Comparison of ENCODE assay signal across 1 cellular context in the genomic region with DNA sequence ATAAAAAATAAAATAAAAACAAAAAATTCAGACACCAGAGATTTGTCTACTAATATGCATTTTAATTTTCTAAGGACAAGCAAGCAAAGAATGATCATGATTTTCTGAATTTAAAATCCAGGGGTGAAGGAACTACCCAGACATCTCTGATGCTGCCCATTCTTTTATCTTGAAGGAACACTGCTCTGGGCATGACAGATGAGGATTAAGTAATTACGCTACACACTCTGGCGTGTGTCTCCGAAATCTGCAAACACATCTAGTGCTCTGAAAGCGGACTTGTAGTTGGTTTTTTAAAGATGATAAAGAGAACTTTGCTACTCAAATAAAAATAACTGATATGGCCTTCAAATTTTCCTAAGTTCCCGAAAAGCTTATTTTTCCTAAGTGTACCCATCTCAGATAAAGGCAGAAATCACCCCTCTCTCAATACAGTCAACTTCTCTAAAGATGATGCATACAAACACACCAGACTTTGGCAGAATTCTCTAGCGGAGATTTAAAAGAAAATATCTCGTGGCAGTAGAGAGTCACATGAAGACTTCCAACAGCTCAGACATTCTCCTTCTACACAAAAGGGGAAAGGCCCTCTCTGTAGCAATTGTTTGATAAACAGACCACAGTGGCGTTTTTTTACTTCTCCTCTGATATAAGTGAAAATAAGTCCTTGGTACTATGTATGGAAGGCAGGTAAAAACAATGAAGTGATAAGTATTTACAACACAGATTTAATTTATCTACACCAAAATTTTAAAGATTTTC.
TF ChIP-seq lines count a peak whose summit lies in the region.

No MANE protein-coding gene starts in this region.

TF ChIP-seq in K562, 482 proteins besides CTCF, POLR2A, EP300 and RAD21 (continued from another document):
- TF ChIP-seq, protein P1, sequence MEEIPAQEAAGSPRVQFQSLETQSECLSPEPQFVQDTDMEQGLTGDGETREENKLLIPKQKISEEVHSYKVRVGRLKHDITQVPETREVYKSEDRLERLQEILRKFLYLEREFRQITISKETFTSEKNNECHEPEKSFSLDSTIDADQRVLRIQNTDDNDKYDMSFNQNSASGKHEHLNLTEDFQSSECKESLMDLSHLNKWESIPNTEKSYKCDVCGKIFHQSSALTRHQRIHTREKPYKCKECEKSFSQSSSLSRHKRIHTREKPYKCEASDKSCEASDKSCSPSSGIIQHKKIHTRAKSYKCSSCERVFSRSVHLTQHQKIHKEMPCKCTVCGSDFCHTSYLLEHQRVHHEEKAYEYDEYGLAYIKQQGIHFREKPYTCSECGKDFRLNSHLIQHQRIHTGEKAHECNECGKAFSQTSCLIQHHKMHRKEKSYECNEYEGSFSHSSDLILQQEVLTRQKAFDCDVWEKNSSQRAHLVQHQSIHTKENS (CRISPR knock-in tag; IDR thresholded peaks at IDR 0.05), result no peak
- TF ChIP-seq EWSR1 (IDR thresholded peaks at IDR 0.05; ENCODE audit: borderline replicate concordance, low read depth, partially characterized antibody), result no peak
- no peak for TF ChIP-seq ZNF140 (CRISPR knock-in tag; IDR thresholded peaks at IDR 0.05)
- TF ChIP-seq BACH1 (tag; IDR thresholded peaks at IDR 0.05), result no peak
- TF ChIP-seq, protein P2, sequence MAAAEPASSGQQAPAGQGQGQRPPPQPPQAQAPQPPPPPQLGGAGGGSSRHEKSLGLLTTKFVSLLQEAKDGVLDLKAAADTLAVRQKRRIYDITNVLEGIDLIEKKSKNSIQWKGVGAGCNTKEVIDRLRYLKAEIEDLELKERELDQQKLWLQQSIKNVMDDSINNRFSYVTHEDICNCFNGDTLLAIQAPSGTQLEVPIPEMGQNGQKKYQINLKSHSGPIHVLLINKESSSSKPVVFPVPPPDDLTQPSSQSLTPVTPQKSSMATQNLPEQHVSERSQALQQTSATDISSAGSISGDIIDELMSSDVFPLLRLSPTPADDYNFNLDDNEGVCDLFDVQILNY (CRISPR knock-in tag; IDR thresholded peaks at IDR 0.05), result no peak
- TF ChIP-seq CCAR2 (IDR thresholded peaks at IDR 0.05; ENCODE audit: low read depth, low read length), result no peak
- TF ChIP-seq BRD4 (IDR thresholded peaks at IDR 0.05), result no peak
- peak; percentile 73 for TF ChIP-seq MEIS2 (IDR thresholded peaks at IDR 0.05; ENCODE audit: partially characterized antibody)
- TF ChIP-seq ZBTB8A (IDR thresholded peaks at IDR 0.05; ENCODE audit: partially characterized antibody), result no peak
- TF ChIP-seq, protein P3, sequence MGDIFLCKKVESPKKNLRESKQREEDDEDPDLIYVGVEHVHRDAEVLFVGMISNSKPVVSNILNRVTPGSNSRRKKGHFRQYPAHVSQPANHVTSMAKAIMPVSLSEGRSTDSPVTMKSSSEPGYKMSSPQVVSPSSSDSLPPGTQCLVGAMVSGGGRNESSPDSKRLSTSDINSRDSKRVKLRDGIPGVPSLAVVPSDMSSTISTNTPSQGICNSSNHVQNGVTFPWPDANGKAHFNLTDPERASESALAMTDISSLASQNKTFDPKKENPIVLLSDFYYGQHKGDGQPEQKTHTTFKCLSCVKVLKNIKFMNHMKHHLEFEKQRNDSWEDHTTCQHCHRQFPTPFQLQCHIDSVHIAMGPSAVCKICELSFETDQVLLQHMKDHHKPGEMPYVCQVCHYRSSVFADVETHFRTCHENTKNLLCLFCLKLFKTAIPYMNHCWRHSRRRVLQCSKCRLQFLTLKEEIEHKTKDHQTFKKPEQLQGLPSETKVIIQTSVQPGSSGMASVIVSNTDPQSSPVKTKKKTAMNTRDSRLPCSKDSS (IDR thresholded peaks at IDR 0.05; ENCODE audit: low read depth, partially characterized antibody), result no peak
- TF ChIP-seq ZNF184 (CRISPR knock-in tag; IDR thresholded peaks at IDR 0.05), result no peak
- TF ChIP-seq CBFA2T2 (conservative IDR thresholded peaks at IDR 0.05), result peak; percentile 32; the same call in 1 of the 2 replicates
- 0 out of 2 replicates have a peak, but pooled peaks have one; percentile 25 for TF ChIP-seq NCOR1 (IDR thresholded peaks at IDR 0.05)
- peak; percentile 89 for TF ChIP-seq TCF3 (CRISPR knock-in tag; IDR thresholded peaks at IDR 0.05)
- TF ChIP-seq ASH1L (IDR thresholded peaks at IDR 0.05; ENCODE audit: borderline replicate concordance, low read depth, partially characterized antibody), result no peak
- TF ChIP-seq ILF3 (IDR thresholded peaks at IDR 0.05; ENCODE audit: borderline replicate concordance), result no peak
- TF ChIP-seq ZNF445 (CRISPR knock-in tag; IDR thresholded peaks at IDR 0.05; ENCODE audit: low read depth), result no peak
- no peak for TF ChIP-seq EGR1 (conservative IDR thresholded peaks at IDR 0.05)
- TF ChIP-seq SRSF1 (IDR thresholded peaks at IDR 0.05; ENCODE audit: low read depth, low read length), result no peak
- no peak for TF ChIP-seq SAFB2 (IDR thresholded peaks at IDR 0.05; ENCODE audit: borderline replicate concordance, low read depth, low read length, severe bottlenecking)
- no peak for TF ChIP-seq KDM1A (IDR thresholded peaks at IDR 0.05)
- TF ChIP-seq FOXJ3 (CRISPR knock-in tag; IDR thresholded peaks at IDR 0.05), result no peak
TF ChIP-seq in K562: peak in this region for 9.
